In genomic region chr5:7473668-7474215, GRCh38 we compare ENCODE assay signal across 22 cellular contexts.
"Had no signal": no experiment of that assay in that cellular context is flagged by ENCODE, and none has a peak within 500 bp of the region (broad histone marks: within the 10 kb centered on the region; RNA-seq: fewer than 3 reads in every experiment).

No MANE protein-coding gene starts in this region.

- H3K27ac ChIP-seq: body of pancreas, cardiac muscle cell, heart right ventricle, sigmoid colon, transverse colon, uterus had no signal

- H3K4me3 ChIP-seq: body of pancreas, cardiac muscle cell, heart right ventricle, mucosa of descending colon, sigmoid colon, transverse colon, uterus had no signal

- DNase-seq: activated CD4-positive, alpha-beta memory T cell treated with anti-CD3 and anti-CD28 coated beads for 36 hours; activated CD4-positive, alpha-beta T cell treated with anti-CD3 and anti-CD28 coated beads for 48 hours; activated gamma-delta T cell; anterior cingulate cortex; body of pancreas; cortex of kidney; heart right ventricle; islet precursor cell; left cardiac atrium; mesenchymal stem cell; mucosa of descending colon; posterior cingulate gyrus; retina; sigmoid colon; stimulated activated CD4-positive, alpha-beta T cell treated with anti-CD3 and anti-CD28 coated beads, Interleukin-2, amount 100 ng/mL, for 48 hours; stimulated activated CD8-positive, alpha-beta memory T cell treated with anti-CD3 and anti-CD28 coated beads, Interleukin-4, amount 100 ng/mL, for 48 hours; stimulated activated naive B cell treated with anti-CD40 and anti-IgM and Interleukin-4, amounts not matched to agents 10 μg/mL and 1 μg/mL and 100 μg/mL, for 72 hours; T1000; transverse colon; uterus had no signal

- H3K9me3 ChIP-seq: body of pancreas, uterus had no signal

- ATAC-seq: body of pancreas; heart right ventricle; left cardiac atrium; mucosa of descending colon; stimulated activated naive B cell treated with anti-CD40 and anti-IgM and Interleukin-4, amounts not matched to agents 10 μg/mL and 1 μg/mL and 100 μg/mL, for 72 hours had no signal

- FAIRE-seq: endometrium had no signal

- H3K4me1 ChIP-seq: body of pancreas, heart right ventricle, sigmoid colon, transverse colon, uterus had no signal

- H3K36me3 ChIP-seq: cardiac muscle cell, heart right ventricle, sigmoid colon, transverse colon, uterus had no signal

- H3K27me3 ChIP-seq: body of pancreas, cardiac muscle cell, heart right ventricle, sigmoid colon, transverse colon, uterus had no signal
